11 cellular contexts compared by ENCODE assay signal in the genomic region with DNA sequence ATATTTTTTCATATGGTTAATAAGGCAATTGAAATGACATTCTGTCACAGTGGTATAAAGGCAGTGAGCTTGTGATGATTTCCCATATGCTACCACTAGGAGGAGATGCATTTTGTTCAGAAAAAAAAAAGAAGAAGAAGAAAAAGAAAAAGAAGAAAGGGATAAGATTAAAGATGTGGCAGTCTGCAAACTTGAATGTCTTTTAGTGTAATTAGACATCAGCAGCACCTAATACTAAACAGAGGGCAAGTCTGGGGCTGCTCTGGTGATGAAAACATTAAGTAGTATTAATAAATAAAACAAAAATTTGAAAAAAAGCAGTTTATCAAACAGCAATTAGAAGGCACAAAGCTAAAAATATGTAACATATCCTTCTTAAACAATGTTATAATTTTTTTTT.
DNase-seq lines count a peak whose midpoint lies in the region; ATAC-seq and TF ChIP-seq lines count a peak whose summit lies in the region.
"Had no signal": no experiment of that assay in that cellular context is flagged by ENCODE, and none has a peak within 500 bp of the region (broad histone marks: within the 10 kb centered on the region; RNA-seq: fewer than 3 reads in every experiment).

No MANE protein-coding gene starts in this region.

- CTCF ChIA-PET in A673 (lab: Charles Lee), result interaction anchor here (0.6 to 0.7 kb wide), 2 partner anchors 1489 to 1877 kb away, joined by 3 read pairs; no protein-coding TSS in a partner anchor

- no peak overlapping the region for H3K4me3 ChIP-seq in A673 (ENCODE audit: low read depth, low read length, poor library complexity, severe bottlenecking)
- H3K4me3 ChIP-seq in fibroblast of the aortic adventitia (ENCODE audit: low read depth, low read length), result no peak overlapping the region

- peak; percentile 66 for TF ChIP-seq CTCF in A673 (conservative IDR thresholded peaks at IDR 0.05; ENCODE audit: low read depth, low read length)
- TF ChIP-seq CTCF in fibroblast of the aortic adventitia (IDR thresholded peaks at IDR 0.05; ENCODE audit: insufficient read depth, low read length), result peak; percentile 23

- BruUV-seq in A673 (replicated peaks; lab: Mats Ljungman, UMichigan), result no TSS peak

- no peaks in the 10 kb centered on the region for H3K36me3 Mint-ChIP-seq in natural killer cell treated with Interleukin-12 subunit alpha and Interleukin-12 subunit beta and Interleukin-15 and Interleukin-18, amount 100 ng/mL, for 72 hours

- H3K9me3 Mint-ChIP-seq in natural killer cell treated with Interleukin-12 subunit alpha and Interleukin-12 subunit beta and Interleukin-15 and Interleukin-18, amount 100 ng/mL, for 72 hours, result peaks cover 7% of the 10 kb centered on the region

- H3K27me3 ChIP-seq in A673 (replicated peaks; ENCODE audit: insufficient read depth, low read depth, low read length, poor library complexity), result no peaks in the 10 kb centered on the region

- peak; percentile 4 for DNase-seq in A673 (ENCODE audit: low spot score)
- peak; percentile 20 for DNase-seq in RPMI8226
- no peak for DNase-seq in fibroblast of the aortic adventitia (ENCODE audit: low read depth)
- no peak for DNase-seq in natural killer cell treated with Interleukin-12 subunit alpha and Interleukin-12 subunit beta and Interleukin-15 and Interleukin-18, amount 100 ng/mL, for 72 hours (ENCODE audit: low spot score)
- DNase-seq in activated CD8-positive, alpha-beta memory T cell treated with anti-CD3 and anti-CD28 coated beads, Interleukin-2, amount 50 U/mL, for 48 hours, result no peak
- DNase-seq in DMS153 treated with DMSO at 0.1 percent for 48 hours (lab: John Stamatoyannopoulos, UW; ENCODE audit: unreplicated experiment), result no peak
- DNase-seq in activated T-cell treated with anti-CD3 and anti-CD28 coated beads, Interleukin-2, amount 50 U/mL, for 48 hours, result no peak
- DNase-seq: activated CD8-positive, alpha-beta memory T cell treated with anti-CD3 and anti-CD28 coated beads for 24 hours; nucleus accumbens had no signal

- H3K4me1 Mint-ChIP-seq in natural killer cell treated with Interleukin-12 subunit alpha and Interleukin-12 subunit beta and Interleukin-15 and Interleukin-18, amount 100 ng/mL, for 72 hours (ENCODE audit: low read depth in 2 of 2), result no peaks in the 10 kb centered on the region

- H3K27ac Mint-ChIP-seq in natural killer cell treated with Interleukin-12 subunit alpha and Interleukin-12 subunit beta and Interleukin-15 and Interleukin-18, amount 100 ng/mL, for 72 hours, result no peak overlapping the region

- H3K27me3 Mint-ChIP-seq in natural killer cell treated with Interleukin-12 subunit alpha and Interleukin-12 subunit beta and Interleukin-15 and Interleukin-18, amount 100 ng/mL, for 72 hours, result no peaks in the 10 kb centered on the region

- H3K4me3 Mint-ChIP-seq in natural killer cell treated with Interleukin-12 subunit alpha and Interleukin-12 subunit beta and Interleukin-15 and Interleukin-18, amount 100 ng/mL, for 72 hours, result no peak overlapping the region

- intact Hi-C loops in A673 (cut with micrococcal nuclease; ENCODE audit: unreplicated experiment), result no loop called here

- POLR2A ChIA-PET in A673 (lab: Charles Lee; ENCODE audit: low non-redundant PET), result no interaction called here

- peak; percentile 57 for ATAC-seq in GM18511 (IDR thresholded peaks at IDR 0.05; ENCODE audit: unreplicated experiment)
- no peak for ATAC-seq in natural killer cell treated with Interleukin-12 subunit alpha and Interleukin-12 subunit beta and Interleukin-15 and Interleukin-18, amount 100 ng/mL, for 72 hours

- no peak overlapping the region for H3K27ac ChIP-seq in A673 (ENCODE audit: low read depth, low read length, poor library complexity, severe bottlenecking)
- H3K27ac ChIP-seq: epithelial cell of prostate had no signal

- H3K4me1 ChIP-seq in A673 (ENCODE audit: insufficient read depth, low read length, poor library complexity, severe bottlenecking), result no peaks in the 10 kb centered on the region

- no peaks in the 10 kb centered on the region for H3K9me3 ChIP-seq in A673 (ENCODE audit: low read depth, low read length, poor library complexity, severe bottlenecking)

- no peaks in the 10 kb centered on the region for H3K36me3 ChIP-seq in A673 (ENCODE audit: insufficient read depth, low read length, poor library complexity, severe bottlenecking)

Comparison
In these comparisons a context has a peak if more than half of its experiments do, and no peak if none do; other contexts are left out.
1. DNase-seq: peak in A673 (single experiment) and RPMI8226 (single experiment); none in fibroblast of the aortic adventitia (single experiment), natural killer cell treated with Interleukin-12 subunit alpha and Interleukin-12 subunit beta and Interleukin-15 and Interleukin-18, amount 100 ng/mL, for 72 hours (single experiment), activated CD8-positive, alpha-beta memory T cell treated with anti-CD3 and anti-CD28 coated beads, Interleukin-2, amount 50 U/mL, for 48 hours (single experiment), DMS153 treated with DMSO at 0.1 percent for 48 hours (single experiment) and activated T-cell treated with anti-CD3 and anti-CD28 coated beads, Interleukin-2, amount 50 U/mL, for 48 hours (0 of 2).